ENCODE assay signal across 1 cellular context in genomic region chr2:190342601-190343000, GRCh38.
TF ChIP-seq lines count a peak whose summit lies in the region.

No MANE protein-coding gene starts in this region.

TF ChIP-seq in K562, 482 proteins besides CTCF, POLR2A, EP300 and RAD21 (continued from another document):
- no peak for TF ChIP-seq CTCFL (IDR thresholded peaks at IDR 0.05; ENCODE audit: borderline replicate concordance, insufficient read depth, low read depth, low read length, poor library complexity, severe bottlenecking)
- no peak for TF ChIP-seq PCBP2 (IDR thresholded peaks at IDR 0.05; ENCODE audit: low read depth, low read length, poor library complexity, severe bottlenecking)
- TF ChIP-seq ARHGAP35 (IDR thresholded peaks at IDR 0.05; ENCODE audit: partially characterized antibody), result no peak
- no peak for TF ChIP-seq ETV1 (tag; conservative IDR thresholded peaks at IDR 0.05; ENCODE audit: low read depth)
- TF ChIP-seq RNF2 (IDR thresholded peaks at IDR 0.05), result no peak
- no peak for TF ChIP-seq ZNF57 (CRISPR knock-in tag; IDR thresholded peaks at IDR 0.05)
- TF ChIP-seq TAF9B (IDR thresholded peaks at IDR 0.05; ENCODE audit: partially characterized antibody), result no peak
- no peak for TF ChIP-seq POLR3G (IDR thresholded peaks at IDR 0.05; ENCODE audit: extremely low read depth, insufficient read length, insufficient replicate concordance)
- no peak for TF ChIP-seq ZNF384 (IDR thresholded peaks at IDR 0.05; ENCODE audit: low read depth, low read length)
- TF ChIP-seq BDP1 (IDR thresholded peaks at IDR 0.05; ENCODE audit: insufficient read depth, insufficient read length), result no peak
- TF ChIP-seq RAD51 (IDR thresholded peaks at IDR 0.05; ENCODE audit: borderline replicate concordance, low read depth), result no peak
- TF ChIP-seq RBM34 (IDR thresholded peaks at IDR 0.05; ENCODE audit: borderline replicate concordance, insufficient read depth, low read length), result no peak
- no peak for TF ChIP-seq U2AF2 (optimal IDR thresholded peaks at IDR 0.05; ENCODE audit: low read depth, low read length)
- no peak for TF ChIP-seq HDAC2 (IDR thresholded peaks at IDR 0.05)
- no peak for TF ChIP-seq ZNF449 (CRISPR knock-in tag; IDR thresholded peaks at IDR 0.05)
- TF ChIP-seq SMARCE1 (IDR thresholded peaks at IDR 0.05), result no peak
- TF ChIP-seq ZNF41 (CRISPR knock-in tag; conservative IDR thresholded peaks at IDR 0.05), result no peak
- TF ChIP-seq ZNF165 (CRISPR knock-in tag; IDR thresholded peaks at IDR 0.05; ENCODE audit: borderline replicate concordance), result no peak
